14 cellular contexts compared by ENCODE assay signal in genomic region chr2:162795312-162795711, GRCh38. TPM values are rescaled to one million over a fixed set of nuclear protein-coding genes. Genes with fewer than 3 reads are reported as not detected.
DNase-seq lines count a peak whose midpoint lies in the region; ATAC-seq, FAIRE-seq and TF ChIP-seq lines count a peak whose summit lies in the region.
"Had no signal": no experiment of that assay in that cellular context is flagged by ENCODE, and none has a peak within 500 bp of the region (broad histone marks: within the 10 kb centered on the region; RNA-seq: fewer than 3 reads in every experiment).

No MANE protein-coding gene starts in this region.

- FAIRE-seq in astrocyte (lab: Jason Lieb, UNC): no peak

- no peaks in the 10 kb centered on the region for H3K4me1 ChIP-seq in astrocyte (ENCODE audit: insufficient read depth, low read length)
- H3K4me1 ChIP-seq in mesendoderm (ENCODE audit: control insufficient read depth, low read depth, low read length): no peaks in the 10 kb centered on the region
- H3K4me1 ChIP-seq: esophagus squamous epithelium, sigmoid colon, testis had no signal

- no peaks in the 10 kb centered on the region for H3K36me3 ChIP-seq in astrocyte (ENCODE audit: insufficient read depth, low read length)
- H3K36me3 ChIP-seq in mesendoderm (ENCODE audit: control insufficient read depth, insufficient read depth, low read length): no peaks in the 10 kb centered on the region
- H3K36me3 ChIP-seq: esophagus squamous epithelium, sigmoid colon had no signal

- H3K4me3 ChIP-seq in astrocyte (ENCODE audit: insufficient read depth, low read depth, low read length): no peak overlapping the region
- no peak overlapping the region for H3K4me3 ChIP-seq in mesendoderm (ENCODE audit: low read length)
- H3K4me3 ChIP-seq: esophagus squamous epithelium, sigmoid colon, testis had no signal

- no CpG with 5 or more reads among the region's 1 CpG for WGBS in mesendoderm (ENCODE audit: extremely low coverage, insufficient coverage, low lambda C conversion rate)

- H4K20me1 ChIP-seq in astrocyte (ENCODE audit: insufficient read depth, low read length): no peaks in the 10 kb centered on the region

- no peaks in the 10 kb centered on the region for H3K9me3 ChIP-seq in astrocyte (ENCODE audit: insufficient read depth, low read depth, low read length)
- H3K9me3 ChIP-seq: esophagus squamous epithelium, sigmoid colon, testis had no signal

- no peaks in the 10 kb centered on the region for H3K36me3 Mint-ChIP-seq in astrocyte (ENCODE audit: low read depth, unreplicated experiment)
- H3K36me3 Mint-ChIP-seq in activated CD4-positive, alpha-beta T cell treated with anti-CD3 and anti-CD28 coated beads, Interleukin-2, amount 10 ng/mL, durations not matched to agents 24 days and 14 days (ENCODE audit: low read depth): no peaks in the 10 kb centered on the region

- no peak overlapping the region for H3K23ac ChIP-seq in mesendoderm (ENCODE audit: low read length)

- no peak overlapping the region for H2BK120ac ChIP-seq in mesendoderm (ENCODE audit: low read depth, low read length)

- no peaks in the 10 kb centered on the region for H3K79me1 ChIP-seq in mesendoderm (ENCODE audit: low read length)

- H3K27ac ChIP-seq in astrocyte (ENCODE audit: low read depth, low read length): no peak overlapping the region
- no peak overlapping the region for H3K27ac ChIP-seq in mesendoderm (ENCODE audit: low read depth, low read length)
- H3K27ac ChIP-seq: esophagus squamous epithelium, sigmoid colon, testis had no signal

- no peak overlapping the region for H2BK15ac ChIP-seq in mesendoderm (replicated peaks; ENCODE audit: low read depth)

- ATAC-seq in GM19023 (IDR thresholded peaks at IDR 0.05; ENCODE audit: unreplicated experiment) (no peak), GM18873 (IDR thresholded peaks at IDR 0.05; ENCODE audit: low FRiP score, unreplicated experiment) (no peak), GM19395 (IDR thresholded peaks at IDR 0.05; ENCODE audit: unreplicated experiment) (no peak)
- ATAC-seq: T-helper 17 cell had no signal

- H3K79me2 ChIP-seq in astrocyte (ENCODE audit: insufficient read depth, low read length): no peaks in the 10 kb centered on the region
- no peaks in the 10 kb centered on the region for H3K79me2 ChIP-seq in mesendoderm (ENCODE audit: control insufficient read depth, insufficient read depth, low read length)

- no peak overlapping the region for H3K56ac ChIP-seq in mesendoderm (ENCODE audit: low read length)

- intact Hi-C loops in activated CD4-positive, alpha-beta T cell treated with anti-CD3 and anti-CD28 coated beads, Interleukin-2, amount 10 ng/mL, durations not matched to agents 24 days and 14 days (cut with micrococcal nuclease): no loop called here

- no peak overlapping the region for H3K4ac ChIP-seq in mesendoderm (ENCODE audit: low read depth, low read length)

- no peaks in the 10 kb centered on the region for H3K9me3 Mint-ChIP-seq in astrocyte (ENCODE audit: unreplicated experiment)
- H3K9me3 Mint-ChIP-seq in activated CD4-positive, alpha-beta T cell treated with anti-CD3 and anti-CD28 coated beads, Interleukin-2, amount 10 ng/mL, durations not matched to agents 24 days and 14 days: no peaks in the 10 kb centered on the region
- H3K9me3 Mint-ChIP-seq: activated CD4-positive, alpha-beta memory T cell treated with anti-CD3 and anti-CD28 coated beads, Interleukin-2, amount 10 ng/mL, durations not matched to agents 7 days and 5 days had no signal

- no peak overlapping the region for H3K4me2 ChIP-seq in astrocyte (ENCODE audit: low read length)
- no peak overlapping the region for H3K4me2 ChIP-seq in mesendoderm (ENCODE audit: low read length)

- H3K18ac ChIP-seq in mesendoderm (ENCODE audit: low read length): no peak overlapping the region

- H2AK5ac ChIP-seq in mesendoderm (ENCODE audit: low read length): no peak overlapping the region

- H4K8ac ChIP-seq in mesendoderm (ENCODE audit: low read depth, low read length): no peak overlapping the region

- TF ChIP-seq CTCF in GM12873 (IDR thresholded peaks at IDR 0.05; ENCODE audit: insufficient read depth, low read depth, low read length, missing control alignments) (peak; percentile 16), LNCAP (IDR thresholded peaks at IDR 0.05) (peak; percentile 38; the same call in 1 of the 2 replicates), astrocyte (IDR thresholded peaks at IDR 0.05; ENCODE audit: insufficient read depth, low read depth, low read length) (no peak)

- no peaks in the 10 kb centered on the region for H3K27me3 ChIP-seq in astrocyte (ENCODE audit: insufficient read depth, low read length)
- H3K27me3 ChIP-seq in mesendoderm (ENCODE audit: insufficient read depth, low read length, poor library complexity): no peaks in the 10 kb centered on the region
- H3K27me3 ChIP-seq: esophagus squamous epithelium, sigmoid colon, testis had no signal

- no peak overlapping the region for H4K5ac ChIP-seq in mesendoderm (ENCODE audit: low read length)

- H3K4me3 Mint-ChIP-seq in astrocyte (ENCODE audit: unreplicated experiment): no peak overlapping the region
- H3K4me3 Mint-ChIP-seq in activated CD4-positive, alpha-beta T cell treated with anti-CD3 and anti-CD28 coated beads, Interleukin-2, amount 10 ng/mL, durations not matched to agents 24 days and 14 days: no peak overlapping the region
- H3K4me3 Mint-ChIP-seq: activated CD4-positive, alpha-beta memory T cell treated with anti-CD3 and anti-CD28 coated beads, Interleukin-2, amount 10 ng/mL, durations not matched to agents 7 days and 5 days; T-helper 17 cell had no signal

- H3K9ac ChIP-seq in astrocyte (ENCODE audit: low read length) (no peak overlapping the region), mesendoderm (ENCODE audit: low read length) (no peak overlapping the region)

- H2AFZ ChIP-seq in astrocyte (ENCODE audit: low read depth, low read length): no peak overlapping the region

- peak overlapping the region; percentile 58 for H3K27ac Mint-ChIP-seq in astrocyte (ENCODE audit: unreplicated experiment)
- no peak overlapping the region for H3K27ac Mint-ChIP-seq in activated CD4-positive, alpha-beta T cell treated with anti-CD3 and anti-CD28 coated beads, Interleukin-2, amount 10 ng/mL, durations not matched to agents 24 days and 14 days
- H3K27ac Mint-ChIP-seq: activated CD4-positive, alpha-beta memory T cell treated with anti-CD3 and anti-CD28 coated beads, Interleukin-2, amount 10 ng/mL, durations not matched to agents 7 days and 5 days; T-helper 17 cell had no signal

- H3K4me1 Mint-ChIP-seq in astrocyte (ENCODE audit: low read depth, unreplicated experiment): no peaks in the 10 kb centered on the region
- no peaks in the 10 kb centered on the region for H3K4me1 Mint-ChIP-seq in activated CD4-positive, alpha-beta T cell treated with anti-CD3 and anti-CD28 coated beads, Interleukin-2, amount 10 ng/mL, durations not matched to agents 24 days and 14 days
- H3K4me1 Mint-ChIP-seq: activated CD4-positive, alpha-beta memory T cell treated with anti-CD3 and anti-CD28 coated beads, Interleukin-2, amount 10 ng/mL, durations not matched to agents 7 days and 5 days; T-helper 17 cell had no signal

- H3K27me3 Mint-ChIP-seq in astrocyte (ENCODE audit: low read depth, unreplicated experiment): peaks cover 2% of the 10 kb centered on the region
- no peaks in the 10 kb centered on the region for H3K27me3 Mint-ChIP-seq in activated CD4-positive, alpha-beta T cell treated with anti-CD3 and anti-CD28 coated beads, Interleukin-2, amount 10 ng/mL, durations not matched to agents 24 days and 14 days
- H3K27me3 Mint-ChIP-seq: activated CD4-positive, alpha-beta memory T cell treated with anti-CD3 and anti-CD28 coated beads, Interleukin-2, amount 10 ng/mL, durations not matched to agents 7 days and 5 days; T-helper 17 cell had no signal

- no peak overlapping the region for H2BK5ac ChIP-seq in mesendoderm (ENCODE audit: low read length)

- DNase-seq in astrocyte (ENCODE audit: low read depth) (no peak), mesendoderm (peak; percentile 49)
- DNase-seq in activated CD4-positive, alpha-beta T cell treated with anti-CD3 and anti-CD28 coated beads, Interleukin-2, amount 10 ng/mL, durations not matched to agents 24 days and 14 days: no peak
- DNase-seq: activated CD4-positive, alpha-beta memory T cell treated with anti-CD3 and anti-CD28 coated beads, Interleukin-2, amount 10 ng/mL, durations not matched to agents 7 days and 5 days; cerebellar nuclear complex; esophagus squamous epithelium; sigmoid colon; T-helper 17 cell; testis had no signal

RNA-seq across cellular contexts. Expression of gene KCNH7, which starts 43.3 kb away (rescaled TPM):
- total RNA-seq in astrocyte: 0.91 and 2.0 TPM in 2 replicates
- 0.31 TPM for polyA plus RNA-seq in mesendoderm (2013, experiment 1 of 2)
- polyA plus RNA-seq in mesendoderm (2013, experiment 2 of 2): 0.24 TPM
- total RNA-seq in activated CD4-positive, alpha-beta T cell treated with anti-CD3 and anti-CD28 coated beads, Interleukin-2, amount 10 ng/mL, durations not matched to agents 24 days and 14 days: not detected in 2 replicates
- total RNA-seq: activated CD4-positive, alpha-beta memory T cell treated with anti-CD3 and anti-CD28 coated beads, Interleukin-2, amount 10 ng/mL, durations not matched to agents 7 days and 5 days; esophagus squamous epithelium; T-helper 17 cell had no signal
- polyA plus RNA-seq: sigmoid colon had no signal
